2 cellular contexts compared by ENCODE assay signal in the genomic region with DNA sequence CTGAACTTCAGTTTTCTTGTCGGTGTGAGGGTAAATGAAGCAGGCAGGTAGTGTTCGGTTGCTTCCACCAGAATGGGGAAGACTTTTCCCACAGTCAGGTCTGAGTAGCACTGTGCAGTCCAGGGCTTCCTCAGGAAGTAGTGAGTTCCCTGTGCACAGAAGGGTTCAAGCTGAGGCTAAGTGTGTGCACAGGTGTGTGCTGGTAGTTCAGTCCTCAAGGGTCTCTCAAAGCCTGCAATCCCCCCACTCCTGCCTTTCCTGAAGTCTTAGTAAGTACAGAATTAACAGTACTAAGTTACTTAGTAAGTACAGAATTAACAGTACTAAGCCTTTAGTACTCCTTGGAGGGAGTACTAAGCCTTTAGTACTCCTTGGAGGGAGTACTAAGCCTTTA.
TF ChIP-seq lines count a peak whose summit lies in the region.

No MANE protein-coding gene starts in this region.

TF ChIP-seq in IMR-90, 13 proteins besides CTCF, POLR2A, EP300 and RAD21:
- TF ChIP-seq CHD1 (IDR thresholded peaks at IDR 0.05; ENCODE audit: low read depth, low read length) (no peak), FOS (IDR thresholded peaks at IDR 0.05; ENCODE audit: low read depth, low read length) (no peak), MAFK (IDR thresholded peaks at IDR 0.05; ENCODE audit: low read depth, low read length) (no peak), RFX5 (IDR thresholded peaks at IDR 0.05; ENCODE audit: low read depth, low read length) (no peak), RCOR1 (IDR thresholded peaks at IDR 0.05; ENCODE audit: insufficient replicate concordance, low read length) (no peak), SMC3 (IDR thresholded peaks at IDR 0.05; ENCODE audit: low read depth, low read length) (no peak), BHLHE40 (IDR thresholded peaks at IDR 0.05; ENCODE audit: low read depth, low read length) (no peak), NFE2L2 (IDR thresholded peaks at IDR 0.05; ENCODE audit: low read depth, low read length) (no peak), MXI1 (IDR thresholded peaks at IDR 0.05; ENCODE audit: borderline replicate concordance, low read depth, low read length) (no peak), CEBPB (IDR thresholded peaks at IDR 0.05; ENCODE audit: low read depth, low read length) (no peak)
- TF ChIP-seq, protein P1, sequence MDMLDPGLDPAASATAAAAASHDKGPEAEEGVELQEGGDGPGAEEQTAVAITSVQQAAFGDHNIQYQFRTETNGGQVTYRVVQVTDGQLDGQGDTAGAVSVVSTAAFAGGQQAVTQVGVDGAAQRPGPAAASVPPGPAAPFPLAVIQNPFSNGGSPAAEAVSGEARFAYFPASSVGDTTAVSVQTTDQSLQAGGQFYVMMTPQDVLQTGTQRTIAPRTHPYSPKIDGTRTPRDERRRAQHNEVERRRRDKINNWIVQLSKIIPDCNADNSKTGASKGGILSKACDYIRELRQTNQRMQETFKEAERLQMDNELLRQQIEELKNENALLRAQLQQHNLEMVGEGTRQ (IDR thresholded peaks at IDR 0.05; ENCODE audit: low read depth, low read length): no peak
- TF ChIP-seq, protein P2, sequence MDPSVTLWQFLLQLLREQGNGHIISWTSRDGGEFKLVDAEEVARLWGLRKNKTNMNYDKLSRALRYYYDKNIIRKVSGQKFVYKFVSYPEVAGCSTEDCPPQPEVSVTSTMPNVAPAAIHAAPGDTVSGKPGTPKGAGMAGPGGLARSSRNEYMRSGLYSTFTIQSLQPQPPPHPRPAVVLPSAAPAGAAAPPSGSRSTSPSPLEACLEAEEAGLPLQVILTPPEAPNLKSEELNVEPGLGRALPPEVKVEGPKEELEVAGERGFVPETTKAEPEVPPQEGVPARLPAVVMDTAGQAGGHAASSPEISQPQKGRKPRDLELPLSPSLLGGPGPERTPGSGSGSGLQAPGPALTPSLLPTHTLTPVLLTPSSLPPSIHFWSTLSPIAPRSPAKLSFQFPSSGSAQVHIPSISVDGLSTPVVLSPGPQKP (IDR thresholded peaks at IDR 0.05; ENCODE audit: borderline replicate concordance, low read depth, low read length): no peak
TF ChIP-seq in IMR-90: peak in this region for 0.

TF ChIP-seq in endothelial cell of umbilical vein, 7 proteins besides CTCF, POLR2A, EP300 and RAD21:
- TF ChIP-seq JUN (IDR thresholded peaks at IDR 0.05; ENCODE audit: borderline replicate concordance, insufficient read depth, insufficient read length, low read depth): no peak
- no peak for TF ChIP-seq GATA2 (IDR thresholded peaks at IDR 0.05; ENCODE audit: insufficient read depth, insufficient read length, low read depth, low read length)
- no peak for TF ChIP-seq EZH2 (IDR thresholded peaks at IDR 0.05; ENCODE audit: borderline replicate concordance, low read depth, low read length, severe bottlenecking)
- TF ChIP-seq FOS (IDR thresholded peaks at IDR 0.05; ENCODE audit: borderline replicate concordance, insufficient read depth, low read length): no peak
